In genomic region chr2:208150956-208151355, GRCh38 we compare ENCODE assay signal across 36 cellular contexts. TPM values are rescaled to one million over a fixed set of nuclear protein-coding genes. Genes with fewer than 3 reads are reported as not detected.
"Had no signal": no experiment of that assay in that cellular context is flagged by ENCODE, and none has a peak within 500 bp of the region (broad histone marks: within the 10 kb centered on the region; RNA-seq: fewer than 3 reads in every experiment).

No MANE protein-coding gene starts in this region.

- H3K27ac ChIP-seq: brain microvascular endothelial cell, gastroesophageal sphincter, hepatocyte, ovary, psoas muscle, sigmoid colon, thoracic aorta, vagina had no signal

- H3K4me2 ChIP-seq: hepatocyte had no signal

- H3K79me2 ChIP-seq: hepatocyte had no signal

- H3K4me1 ChIP-seq: gastroesophageal sphincter, psoas muscle, sigmoid colon, vagina had no signal

- H3K36me3 ChIP-seq: brain microvascular endothelial cell, gastroesophageal sphincter, ovary, sigmoid colon, thoracic aorta, vagina had no signal

- H3K27me3 ChIP-seq: brain microvascular endothelial cell, hepatocyte, ovary, sigmoid colon, vagina had no signal

- H3K4me3 ChIP-seq: gastroesophageal sphincter, hepatocyte, ovary, psoas muscle, sigmoid colon, thoracic aorta, vagina had no signal

- H3K9me3 ChIP-seq: ovary, psoas muscle, thoracic aorta, vagina had no signal

- DNase-seq: activated CD4-positive, alpha-beta memory T cell treated with anti-CD3 and anti-CD28 coated beads for 36 hours; activated CD4-positive, alpha-beta T cell treated with anti-CD3 and anti-CD28 coated beads, Interleukin-2, amount 10 ng/mL, durations not matched to agents 24 days and 14 days; activated CD4-positive, CD25-positive, alpha-beta regulatory T cell treated with anti-CD3 and anti-CD28 coated beads, Interleukin-2, amount 50 U/mL, for 72 hours; activated CD8-positive, alpha-beta memory T cell treated with anti-CD3 and anti-CD28 coated beads, Interleukin-2, amount 50 U/mL, for 4 hours; activated gamma-delta T cell; activated naive CD4-positive, alpha-beta T cell treated with anti-CD3 and anti-CD28 coated beads, Interleukin-2, amount 50 U/mL, for 16 hours; activated T-cell treated with anti-CD3 and anti-CD28 coated beads, Interleukin-2, amount 50 U/mL, for 1 hour; amniotic stem cell; brain microvascular endothelial cell; cortex of kidney; islet precursor cell; left ventricle myocardium superior; mammary epithelial cell; naive thymus-derived CD4-positive, alpha-beta T cell; ovary; psoas muscle; sigmoid colon; small intestine; stimulated activated CD4-positive, alpha-beta T cell treated with anti-CD3 and anti-CD28 coated beads, Interleukin-4, amount 100 ng/mL, for 24 hours; T-helper 9 cell had no signal

- H2AFZ ChIP-seq: hepatocyte had no signal

- ATAC-seq: gastroesophageal sphincter; left ventricle myocardium superior; naive thymus-derived CD4-positive, alpha-beta T cell; psoas muscle; stimulated activated effector memory CD8-positive, alpha-beta T cell treated with anti-CD3 and anti-CD28 coated beads, Interleukin-12 subunit alpha, Interleukin-12 subunit beta, amount 100 ng/mL, for 72 hours had no signal

RNA-seq across cellular contexts. Expression of gene CRYGB, which starts 5.0 kb away (rescaled TPM):
- total RNA-seq: activated CD4-positive, alpha-beta memory T cell treated with anti-CD3 and anti-CD28 coated beads for 36 hours; activated CD4-positive, alpha-beta T cell treated with anti-CD3 and anti-CD28 coated beads, Interleukin-2, amount 10 ng/mL, durations not matched to agents 24 days and 14 days; activated CD8-positive, alpha-beta memory T cell treated with anti-CD3 and anti-CD28 coated beads for 36 hours; activated T-helper 1 cell treated with anti-CD3 and anti-CD28 coated beads, Interleukin-12 subunit alpha, Interleukin-12 subunit beta, Interleukin-2, Interleukin-4 antibody, amounts not matched to agents 30 ng/mL and 10 ng/mL and 1 ng/mL, durations not matched to agents 14 hours and 24 hours and 36 hours; astrocyte; cardiac septum; chondrocyte; endothelial cell of umbilical vein; fibroblast of lung; fibroblast of villous mesenchyme; gastroesophageal sphincter; hepatocyte; left ventricle myocardium superior; mammary epithelial cell; naive thymus-derived CD4-positive, alpha-beta T cell; ovary; psoas muscle; sigmoid colon; subcutaneous adipose tissue; thoracic aorta; vagina had no signal
- polyA plus RNA-seq: endothelial cell of umbilical vein; esophagus; fibroblast of lung; hepatocyte; mammary epithelial cell; naive thymus-derived CD4-positive, alpha-beta T cell; neural cell; ovary; psoas muscle; sigmoid colon; small intestine had no signal

RNA-seq across cellular contexts. Expression of gene CRYGA, which starts 12.4 kb away (rescaled TPM):
- total RNA-seq: activated CD4-positive, alpha-beta memory T cell treated with anti-CD3 and anti-CD28 coated beads for 36 hours; activated CD4-positive, alpha-beta T cell treated with anti-CD3 and anti-CD28 coated beads, Interleukin-2, amount 10 ng/mL, durations not matched to agents 24 days and 14 days; activated CD8-positive, alpha-beta memory T cell treated with anti-CD3 and anti-CD28 coated beads for 36 hours; activated T-helper 1 cell treated with anti-CD3 and anti-CD28 coated beads, Interleukin-12 subunit alpha, Interleukin-12 subunit beta, Interleukin-2, Interleukin-4 antibody, amounts not matched to agents 30 ng/mL and 10 ng/mL and 1 ng/mL, durations not matched to agents 14 hours and 24 hours and 36 hours; astrocyte; cardiac septum; chondrocyte; endothelial cell of umbilical vein; fibroblast of lung; fibroblast of villous mesenchyme; gastroesophageal sphincter; hepatocyte; left ventricle myocardium superior; mammary epithelial cell; naive thymus-derived CD4-positive, alpha-beta T cell; ovary; psoas muscle; sigmoid colon; subcutaneous adipose tissue; thoracic aorta; vagina had no signal
- polyA plus RNA-seq: endothelial cell of umbilical vein; esophagus; fibroblast of lung; hepatocyte; mammary epithelial cell; naive thymus-derived CD4-positive, alpha-beta T cell; neural cell; ovary; psoas muscle; sigmoid colon; small intestine had no signal

RNA-seq across cellular contexts. Expression of gene CRYGC, which starts 21.3 kb away (rescaled TPM):
- total RNA-seq: activated CD4-positive, alpha-beta memory T cell treated with anti-CD3 and anti-CD28 coated beads for 36 hours; activated CD4-positive, alpha-beta T cell treated with anti-CD3 and anti-CD28 coated beads, Interleukin-2, amount 10 ng/mL, durations not matched to agents 24 days and 14 days; activated CD8-positive, alpha-beta memory T cell treated with anti-CD3 and anti-CD28 coated beads for 36 hours; activated T-helper 1 cell treated with anti-CD3 and anti-CD28 coated beads, Interleukin-12 subunit alpha, Interleukin-12 subunit beta, Interleukin-2, Interleukin-4 antibody, amounts not matched to agents 30 ng/mL and 10 ng/mL and 1 ng/mL, durations not matched to agents 14 hours and 24 hours and 36 hours; astrocyte; cardiac septum; chondrocyte; endothelial cell of umbilical vein; fibroblast of lung; fibroblast of villous mesenchyme; gastroesophageal sphincter; hepatocyte; left ventricle myocardium superior; naive thymus-derived CD4-positive, alpha-beta T cell; ovary; psoas muscle; sigmoid colon; subcutaneous adipose tissue; thoracic aorta; vagina had no signal
- polyA plus RNA-seq: endothelial cell of umbilical vein; esophagus; fibroblast of lung; naive thymus-derived CD4-positive, alpha-beta T cell; neural cell; ovary; psoas muscle; sigmoid colon; small intestine had no signal

RNA-seq across cellular contexts. Expression of gene CRYGD, which starts 26.6 kb away (rescaled TPM):
- total RNA-seq: activated CD4-positive, alpha-beta memory T cell treated with anti-CD3 and anti-CD28 coated beads for 36 hours; activated CD4-positive, alpha-beta T cell treated with anti-CD3 and anti-CD28 coated beads, Interleukin-2, amount 10 ng/mL, durations not matched to agents 24 days and 14 days; activated CD8-positive, alpha-beta memory T cell treated with anti-CD3 and anti-CD28 coated beads for 36 hours; activated T-helper 1 cell treated with anti-CD3 and anti-CD28 coated beads, Interleukin-12 subunit alpha, Interleukin-12 subunit beta, Interleukin-2, Interleukin-4 antibody, amounts not matched to agents 30 ng/mL and 10 ng/mL and 1 ng/mL, durations not matched to agents 14 hours and 24 hours and 36 hours; astrocyte; cardiac septum; chondrocyte; endothelial cell of umbilical vein; fibroblast of lung; fibroblast of villous mesenchyme; gastroesophageal sphincter; hepatocyte; left ventricle myocardium superior; mammary epithelial cell; naive thymus-derived CD4-positive, alpha-beta T cell; psoas muscle; sigmoid colon; subcutaneous adipose tissue; thoracic aorta; vagina had no signal
- polyA plus RNA-seq: endothelial cell of umbilical vein; esophagus; fibroblast of lung; mammary epithelial cell; naive thymus-derived CD4-positive, alpha-beta T cell; neural cell; psoas muscle; sigmoid colon had no signal

RNA-seq across cellular contexts. Expression of gene C2orf80, which starts 38.9 kb away (rescaled TPM):
- total RNA-seq: activated CD4-positive, alpha-beta memory T cell treated with anti-CD3 and anti-CD28 coated beads for 36 hours; activated CD4-positive, alpha-beta T cell treated with anti-CD3 and anti-CD28 coated beads, Interleukin-2, amount 10 ng/mL, durations not matched to agents 24 days and 14 days; activated CD8-positive, alpha-beta memory T cell treated with anti-CD3 and anti-CD28 coated beads for 36 hours; activated T-helper 1 cell treated with anti-CD3 and anti-CD28 coated beads, Interleukin-12 subunit alpha, Interleukin-12 subunit beta, Interleukin-2, Interleukin-4 antibody, amounts not matched to agents 30 ng/mL and 10 ng/mL and 1 ng/mL, durations not matched to agents 14 hours and 24 hours and 36 hours; astrocyte; cardiac septum; chondrocyte; endothelial cell of umbilical vein; fibroblast of lung; fibroblast of villous mesenchyme; gastroesophageal sphincter; hepatocyte; left ventricle myocardium superior; mammary epithelial cell; naive thymus-derived CD4-positive, alpha-beta T cell; ovary; psoas muscle; sigmoid colon; subcutaneous adipose tissue; thoracic aorta; vagina had no signal
- polyA plus RNA-seq: endothelial cell of umbilical vein; esophagus; fibroblast of lung; hepatocyte; mammary epithelial cell; naive thymus-derived CD4-positive, alpha-beta T cell; ovary; sigmoid colon had no signal
